9 cellular contexts compared by ENCODE assay signal in genomic region chr22:28917747-28918543, GRCh38. TPM values are rescaled to one million over a fixed set of nuclear protein-coding genes. Genes with fewer than 3 reads are reported as not detected.
DNase-seq lines count a peak whose midpoint lies in the region; ATAC-seq, FAIRE-seq and TF ChIP-seq lines count a peak whose summit lies in the region.
"Had no signal": no experiment of that assay in that cellular context is flagged by ENCODE, and none has a peak within 500 bp of the region (broad histone marks: within the 10 kb centered on the region; RNA-seq: fewer than 3 reads in every experiment).

No MANE protein-coding gene starts in this region.

- peak overlapping the region; percentile 96 for H2AK5ac ChIP-seq in mesendoderm (ENCODE audit: low read length)

- no peak overlapping the region for H3K27ac Mint-ChIP-seq in activated CD8-positive, alpha-beta T cell treated with anti-CD3 and anti-CD28 coated beads, Interleukin-2, amount 10 ng/mL, durations not matched to agents 7 days and 5 days
- H3K27ac Mint-ChIP-seq in activated CD8-positive, alpha-beta T cell treated with anti-CD3 and anti-CD28 coated beads for 36 hours, result no peak overlapping the region
- H3K27ac Mint-ChIP-seq in immature natural killer cell, result no peak overlapping the region

- peaks cover 30% of the 10 kb centered on the region for H3K27me3 Mint-ChIP-seq in activated CD8-positive, alpha-beta T cell treated with anti-CD3 and anti-CD28 coated beads, Interleukin-2, amount 10 ng/mL, durations not matched to agents 7 days and 5 days (ENCODE audit: low read depth)
- peaks cover 40% of the 10 kb centered on the region for H3K27me3 Mint-ChIP-seq in activated CD8-positive, alpha-beta T cell treated with anti-CD3 and anti-CD28 coated beads for 36 hours
- peaks cover 0 to 17% (median 2%) of the 10 kb centered on the region in 3 donors for H3K27me3 Mint-ChIP-seq in immature natural killer cell (ENCODE audit: low read depth in 3 of 3)

- no peaks in the 10 kb centered on the region for H3K9me3 Mint-ChIP-seq in activated CD8-positive, alpha-beta T cell treated with anti-CD3 and anti-CD28 coated beads, Interleukin-2, amount 10 ng/mL, durations not matched to agents 7 days and 5 days (ENCODE audit: insufficient read depth)
- H3K9me3 Mint-ChIP-seq in activated CD8-positive, alpha-beta T cell treated with anti-CD3 and anti-CD28 coated beads for 36 hours, result no peaks in the 10 kb centered on the region
- H3K9me3 Mint-ChIP-seq in immature natural killer cell, result no peaks in the 10 kb centered on the region

- peak overlapping the region; percentile 55 for H2BK5ac ChIP-seq in mesendoderm (ENCODE audit: low read length)

- no peak for TF ChIP-seq CTCF in activated CD8-positive, alpha-beta T cell treated with anti-CD3 and anti-CD28 coated beads for 36 hours (IDR thresholded peaks at IDR 0.05)

- H4K8ac ChIP-seq in mesendoderm (ENCODE audit: low read depth, low read length), result no peak overlapping the region

- no peak overlapping the region for H3K4me3 Mint-ChIP-seq in activated CD8-positive, alpha-beta T cell treated with anti-CD3 and anti-CD28 coated beads, Interleukin-2, amount 10 ng/mL, durations not matched to agents 7 days and 5 days
- H3K4me3 Mint-ChIP-seq in activated CD8-positive, alpha-beta T cell treated with anti-CD3 and anti-CD28 coated beads for 36 hours, result no peak overlapping the region
- H3K4me3 Mint-ChIP-seq in immature natural killer cell, result no peak overlapping the region

- peak overlapping the region; percentile 76 for H3K56ac ChIP-seq in mesendoderm (ENCODE audit: low read length)

- no peak for FAIRE-seq in RCC 7860 (lab: Jason Lieb, UNC)
- FAIRE-seq: islet of Langerhans had no signal

- no CpG with 5 or more reads among the region's 12 CpGs for whole genome bisulfite sequencing in mesendoderm (ENCODE audit: extremely low coverage, insufficient coverage, low lambda C conversion rate)

- intact Hi-C loops in activated CD8-positive, alpha-beta T cell treated with anti-CD3 and anti-CD28 coated beads for 36 hours (cut with micrococcal nuclease), result no loop called here

- peak; percentile 19 for ATAC-seq in activated CD8-positive, alpha-beta T cell treated with anti-CD3 and anti-CD28 coated beads, Interleukin-2, amount 10 ng/mL, durations not matched to agents 7 days and 5 days
- no peak for ATAC-seq in activated CD8-positive, alpha-beta T cell treated with anti-CD3 and anti-CD28 coated beads for 36 hours
- ATAC-seq in GM18517 (IDR thresholded peaks at IDR 0.05; ENCODE audit: unreplicated experiment), result no peak

- H3K36me3 Mint-ChIP-seq in activated CD8-positive, alpha-beta T cell treated with anti-CD3 and anti-CD28 coated beads, Interleukin-2, amount 10 ng/mL, durations not matched to agents 7 days and 5 days (ENCODE audit: low read depth), result no peaks in the 10 kb centered on the region
- no peaks in the 10 kb centered on the region for H3K36me3 Mint-ChIP-seq in activated CD8-positive, alpha-beta T cell treated with anti-CD3 and anti-CD28 coated beads for 36 hours (ENCODE audit: low read depth)
- H3K36me3 Mint-ChIP-seq in immature natural killer cell, result peaks cover 0 to 3% (median 0%) of the 10 kb centered on the region in 3 donors

- H3K79me2 ChIP-seq in mesendoderm (ENCODE audit: control insufficient read depth, insufficient read depth, low read length), result peaks cover 59% of the 10 kb centered on the region

- H3K23ac ChIP-seq in mesendoderm (ENCODE audit: low read length), result peak overlapping the region; percentile 48

- peaks cover 32% of the 10 kb centered on the region for H3K79me1 ChIP-seq in mesendoderm (ENCODE audit: low read length)

- DNase-seq in activated CD8-positive, alpha-beta T cell treated with anti-CD3 and anti-CD28 coated beads, Interleukin-2, amount 10 ng/mL, durations not matched to agents 7 days and 5 days, result no peak
- no peak for DNase-seq in activated CD8-positive, alpha-beta T cell treated with anti-CD3 and anti-CD28 coated beads for 36 hours
- DNase-seq in brain pericyte (ENCODE audit: low read depth, low spot score), result peak; percentile 38
- DNase-seq in mesendoderm, result peak; percentile 86
- no peak for DNase-seq in T-helper 9 cell
- no peak for DNase-seq in RCC 7860 (ENCODE audit: low spot score)
- DNase-seq in immature natural killer cell, result no peak

- peaks cover 21% of the 10 kb centered on the region for H3K4me1 ChIP-seq in mesendoderm (ENCODE audit: control insufficient read depth, low read depth, low read length)

- H3K36me3 ChIP-seq in mesendoderm (ENCODE audit: control insufficient read depth, insufficient read depth, low read length), result no peaks in the 10 kb centered on the region

- H2BK15ac ChIP-seq in mesendoderm (replicated peaks; ENCODE audit: low read depth), result no peak overlapping the region

- peak overlapping the region; percentile 6 for H3K4ac ChIP-seq in mesendoderm (ENCODE audit: low read depth, low read length)

- no peak overlapping the region for H4K5ac ChIP-seq in mesendoderm (ENCODE audit: low read length)

- peak overlapping the region; percentile 94 for H3K18ac ChIP-seq in mesendoderm (ENCODE audit: low read length)

- H3K4me2 ChIP-seq in mesendoderm (ENCODE audit: low read length), result peak overlapping the region; percentile 18

- H3K4me1 Mint-ChIP-seq in activated CD8-positive, alpha-beta T cell treated with anti-CD3 and anti-CD28 coated beads, Interleukin-2, amount 10 ng/mL, durations not matched to agents 7 days and 5 days (ENCODE audit: low read depth), result peaks cover 5% of the 10 kb centered on the region
- peaks cover 15% of the 10 kb centered on the region for H3K4me1 Mint-ChIP-seq in activated CD8-positive, alpha-beta T cell treated with anti-CD3 and anti-CD28 coated beads for 36 hours (ENCODE audit: low read depth)
- H3K4me1 Mint-ChIP-seq in immature natural killer cell, result no peaks in the 10 kb centered on the region

- no peak overlapping the region for H2BK120ac ChIP-seq in mesendoderm (ENCODE audit: low read depth, low read length)

- peak overlapping the region; percentile 46 for H3K9ac ChIP-seq in mesendoderm (ENCODE audit: low read length)

- no peak overlapping the region for H3K4me3 ChIP-seq in mesendoderm (ENCODE audit: low read length)

- POLR2A ChIA-PET in activated CD8-positive, alpha-beta T cell treated with anti-CD3 and anti-CD28 coated beads, Interleukin-2, amount 10 ng/mL, durations not matched to agents 7 days and 5 days (lab: Charles Lee), result no interaction called here
- POLR2A ChIA-PET in activated CD8-positive, alpha-beta T cell treated with anti-CD3 and anti-CD28 coated beads for 36 hours (lab: Charles Lee), result interaction anchor here (1.0 to 1.6 kb wide), 2 partner anchors 9 to 152 kb away, joined by 3 to 6 read pairs; no protein-coding TSS in a partner anchor

- peak overlapping the region; percentile 51 for H3K27ac ChIP-seq in mesendoderm (ENCODE audit: low read depth, low read length)

- CTCF ChIA-PET in activated CD8-positive, alpha-beta T cell treated with anti-CD3 and anti-CD28 coated beads, Interleukin-2, amount 10 ng/mL, durations not matched to agents 7 days and 5 days (lab: Charles Lee), result interaction anchor here (0.9 to 2.0 kb wide), 3 partner anchors 10 to 284 kb away, joined by 3 to 6 read pairs (median 4); no protein-coding TSS in a partner anchor
- CTCF ChIA-PET in activated CD8-positive, alpha-beta T cell treated with anti-CD3 and anti-CD28 coated beads for 36 hours (lab: Charles Lee), result interaction anchor here (1.4 kb wide), 1 partner anchor 123 kb away, joined by 3 read pairs; no protein-coding TSS in a partner anchor

- no peaks in the 10 kb centered on the region for H3K27me3 ChIP-seq in mesendoderm (ENCODE audit: insufficient read depth, low read length, poor library complexity)

RNA-seq across cellular contexts. Expression of gene ZNRF3, which starts 34.6 kb away (rescaled TPM):
- total RNA-seq in activated CD8-positive, alpha-beta T cell treated with anti-CD3 and anti-CD28 coated beads, Interleukin-2, amount 10 ng/mL, durations not matched to agents 7 days and 5 days, result 1 to 10 TPM; 1.2 to 1.3 TPM
- 1 to 10 TPM; 2.0 to 2.5 TPM for total RNA-seq in activated CD8-positive, alpha-beta T cell treated with anti-CD3 and anti-CD28 coated beads for 36 hours
- polyA plus RNA-seq in mesendoderm (2013, experiment 1 of 2), result 12.2 TPM
- polyA plus RNA-seq in mesendoderm (2013, experiment 2 of 2), result 11.9 TPM
- polyA plus RNA-seq in immature natural killer cell, result under 1 TPM; 0.06 to 0.28 (median 0.18) TPM

Comparison
In these comparisons a context has a peak if more than half of its experiments do, and no peak if none do; other contexts are left out.
1. DNase-seq: peak in brain pericyte (single experiment) and mesendoderm (single experiment); none in activated CD8-positive, alpha-beta T cell treated with anti-CD3 and anti-CD28 coated beads, Interleukin-2, amount 10 ng/mL, durations not matched to agents 7 days and 5 days (single experiment), activated CD8-positive, alpha-beta T cell treated with anti-CD3 and anti-CD28 coated beads for 36 hours (single experiment), T-helper 9 cell (single experiment), RCC 7860 (single experiment) and immature natural killer cell (0 of 3).